In the genomic region with DNA sequence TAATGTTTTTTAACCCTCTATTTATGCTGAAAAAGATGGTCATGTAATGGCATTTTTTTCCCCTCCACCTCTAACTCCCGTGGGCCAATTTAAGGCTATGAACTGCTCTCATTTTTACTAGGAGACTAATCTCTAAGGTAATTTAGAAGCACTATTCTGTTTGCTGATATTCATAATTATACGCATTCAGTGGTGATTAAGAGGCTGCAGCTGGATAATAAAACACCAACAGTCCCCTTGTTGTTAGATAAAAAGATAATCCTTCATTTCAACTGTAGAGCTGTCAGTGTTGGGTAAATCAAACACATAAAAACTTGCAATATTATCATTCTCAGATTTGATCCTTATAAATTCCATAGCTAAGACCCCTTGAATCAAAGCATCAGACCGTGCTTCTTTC, we compare ENCODE assay signal across 22 cellular contexts.
"Had no signal": no experiment of that assay in that cellular context is flagged by ENCODE, and none has a peak within 500 bp of the region (broad histone marks: within the 10 kb centered on the region; RNA-seq: fewer than 3 reads in every experiment).

No MANE protein-coding gene starts in this region.

- H3K4me3 ChIP-seq: cardiac muscle cell, K562, SK-N-MC had no signal

- H3K9me3 Mint-ChIP-seq: activated CD4-positive, alpha-beta memory T cell treated with anti-CD3 and anti-CD28 coated beads for 36 hours; activated CD4-positive, alpha-beta T cell treated with anti-CD3 and anti-CD28 coated beads, Interleukin-2, amount 10 ng/mL, durations not matched to agents 7 days and 5 days; activated naive CD4-positive, alpha-beta T cell treated with anti-CD3 and anti-CD28 coated beads, Interleukin-2, amount 10 ng/mL, durations not matched to agents 7 days and 5 days; activated naive CD8-positive, alpha-beta T cell treated with anti-CD3 and anti-CD28 coated beads for 36 hours; activated T-helper 17 cell treated with anti-CD3 and anti-CD28 coated beads, Interleukin-2, amount 50 U/mL, for 72 hours; T-cell had no signal

- H3K27ac Mint-ChIP-seq: activated CD4-positive, alpha-beta memory T cell treated with anti-CD3 and anti-CD28 coated beads for 36 hours; activated CD4-positive, alpha-beta T cell treated with anti-CD3 and anti-CD28 coated beads, Interleukin-2, amount 10 ng/mL, durations not matched to agents 7 days and 5 days; activated naive CD4-positive, alpha-beta T cell treated with anti-CD3 and anti-CD28 coated beads, Interleukin-2, amount 10 ng/mL, durations not matched to agents 7 days and 5 days; activated naive CD8-positive, alpha-beta T cell treated with anti-CD3 and anti-CD28 coated beads for 36 hours; activated T-helper 17 cell treated with anti-CD3 and anti-CD28 coated beads, Interleukin-2, amount 50 U/mL, for 72 hours; T-cell had no signal

- H3K4me3 Mint-ChIP-seq: activated CD4-positive, alpha-beta memory T cell treated with anti-CD3 and anti-CD28 coated beads for 36 hours; activated CD4-positive, alpha-beta T cell treated with anti-CD3 and anti-CD28 coated beads, Interleukin-2, amount 10 ng/mL, durations not matched to agents 7 days and 5 days; activated naive CD4-positive, alpha-beta T cell treated with anti-CD3 and anti-CD28 coated beads, Interleukin-2, amount 10 ng/mL, durations not matched to agents 7 days and 5 days; activated naive CD8-positive, alpha-beta T cell treated with anti-CD3 and anti-CD28 coated beads for 36 hours; activated T-helper 17 cell treated with anti-CD3 and anti-CD28 coated beads, Interleukin-2, amount 50 U/mL, for 72 hours; T-cell had no signal

- H3K36me3 ChIP-seq: brain microvascular endothelial cell, cardiac muscle cell had no signal

- H3K36me3 Mint-ChIP-seq: activated CD4-positive, alpha-beta memory T cell treated with anti-CD3 and anti-CD28 coated beads for 36 hours; activated naive CD4-positive, alpha-beta T cell treated with anti-CD3 and anti-CD28 coated beads, Interleukin-2, amount 10 ng/mL, durations not matched to agents 7 days and 5 days; activated naive CD8-positive, alpha-beta T cell treated with anti-CD3 and anti-CD28 coated beads for 36 hours; T-cell had no signal

- H3K4me1 Mint-ChIP-seq: activated naive CD8-positive, alpha-beta T cell treated with anti-CD3 and anti-CD28 coated beads for 36 hours had no signal

- H3K27me3 ChIP-seq: brain microvascular endothelial cell had no signal

- ATAC-seq: activated T-helper 17 cell treated with anti-CD3 and anti-CD28 coated beads, Interleukin-2, amount 50 U/mL, for 72 hours; K562; T-cell had no signal

- DNase-seq: activated CD4-positive, alpha-beta memory T cell treated with anti-CD3 and anti-CD28 coated beads for 36 hours; activated CD4-positive, alpha-beta T cell treated with anti-CD3 and anti-CD28 coated beads, Interleukin-2, amount 10 ng/mL, durations not matched to agents 7 days and 5 days; activated CD4-positive, CD25-positive, alpha-beta regulatory T cell; activated gamma-delta T cell treated with Interleukin-2 at 50 U/mL for 16 hours; activated naive CD4-positive, alpha-beta T cell treated with anti-CD3 and anti-CD28 coated beads, Interleukin-2, amount 10 ng/mL, durations not matched to agents 7 days and 5 days; activated naive CD8-positive, alpha-beta T cell treated with anti-CD3 and anti-CD28 coated beads for 36 hours; activated T-cell treated with anti-CD3 and anti-CD28 coated beads for 4 hours; activated T-cell treated with anti-CD3 and anti-CD28 coated beads, Interleukin-2, amount 50 U/mL, for 48 hours; brain microvascular endothelial cell; Kasumi-1; NCI-H1048; NCI-H1436 treated with DMSO at 0.1 percent for 48 hours; NCI-H1930; NCI-H2107; NCI-H446 treated with DMSO at 0.1 percent for 48 hours; T-cell; T1000 had no signal

- H3K27ac ChIP-seq: brain microvascular endothelial cell, cardiac muscle cell, SK-N-MC, VCaP had no signal
